1 cellular context compared by ENCODE assay signal in the genomic region with DNA sequence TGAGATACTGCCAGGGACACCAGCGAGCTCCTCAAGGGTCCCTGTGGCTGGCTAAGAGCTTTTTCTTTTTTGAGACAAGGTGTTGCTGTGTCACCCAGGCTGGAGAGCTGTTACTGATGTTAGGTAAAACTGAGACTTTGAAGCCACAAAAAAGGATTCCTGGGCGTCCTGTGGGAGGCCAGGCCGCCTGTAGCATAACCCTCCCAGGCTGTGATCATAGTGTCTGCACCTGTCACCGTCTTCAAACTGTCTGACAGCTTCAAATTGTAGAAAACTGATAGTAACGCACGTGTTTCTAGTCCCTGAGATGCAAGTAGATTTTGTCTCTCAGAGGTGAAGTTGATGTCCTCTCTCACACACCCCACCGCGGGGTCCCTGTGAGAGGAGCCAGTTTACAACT.
TF ChIP-seq lines count a peak whose summit lies in the region.

No MANE protein-coding gene starts in this region.

TF ChIP-seq in HEK293, 187 proteins besides CTCF, POLR2A, EP300 and RAD21 (continued from another document):
- TF ChIP-seq, protein P1, sequence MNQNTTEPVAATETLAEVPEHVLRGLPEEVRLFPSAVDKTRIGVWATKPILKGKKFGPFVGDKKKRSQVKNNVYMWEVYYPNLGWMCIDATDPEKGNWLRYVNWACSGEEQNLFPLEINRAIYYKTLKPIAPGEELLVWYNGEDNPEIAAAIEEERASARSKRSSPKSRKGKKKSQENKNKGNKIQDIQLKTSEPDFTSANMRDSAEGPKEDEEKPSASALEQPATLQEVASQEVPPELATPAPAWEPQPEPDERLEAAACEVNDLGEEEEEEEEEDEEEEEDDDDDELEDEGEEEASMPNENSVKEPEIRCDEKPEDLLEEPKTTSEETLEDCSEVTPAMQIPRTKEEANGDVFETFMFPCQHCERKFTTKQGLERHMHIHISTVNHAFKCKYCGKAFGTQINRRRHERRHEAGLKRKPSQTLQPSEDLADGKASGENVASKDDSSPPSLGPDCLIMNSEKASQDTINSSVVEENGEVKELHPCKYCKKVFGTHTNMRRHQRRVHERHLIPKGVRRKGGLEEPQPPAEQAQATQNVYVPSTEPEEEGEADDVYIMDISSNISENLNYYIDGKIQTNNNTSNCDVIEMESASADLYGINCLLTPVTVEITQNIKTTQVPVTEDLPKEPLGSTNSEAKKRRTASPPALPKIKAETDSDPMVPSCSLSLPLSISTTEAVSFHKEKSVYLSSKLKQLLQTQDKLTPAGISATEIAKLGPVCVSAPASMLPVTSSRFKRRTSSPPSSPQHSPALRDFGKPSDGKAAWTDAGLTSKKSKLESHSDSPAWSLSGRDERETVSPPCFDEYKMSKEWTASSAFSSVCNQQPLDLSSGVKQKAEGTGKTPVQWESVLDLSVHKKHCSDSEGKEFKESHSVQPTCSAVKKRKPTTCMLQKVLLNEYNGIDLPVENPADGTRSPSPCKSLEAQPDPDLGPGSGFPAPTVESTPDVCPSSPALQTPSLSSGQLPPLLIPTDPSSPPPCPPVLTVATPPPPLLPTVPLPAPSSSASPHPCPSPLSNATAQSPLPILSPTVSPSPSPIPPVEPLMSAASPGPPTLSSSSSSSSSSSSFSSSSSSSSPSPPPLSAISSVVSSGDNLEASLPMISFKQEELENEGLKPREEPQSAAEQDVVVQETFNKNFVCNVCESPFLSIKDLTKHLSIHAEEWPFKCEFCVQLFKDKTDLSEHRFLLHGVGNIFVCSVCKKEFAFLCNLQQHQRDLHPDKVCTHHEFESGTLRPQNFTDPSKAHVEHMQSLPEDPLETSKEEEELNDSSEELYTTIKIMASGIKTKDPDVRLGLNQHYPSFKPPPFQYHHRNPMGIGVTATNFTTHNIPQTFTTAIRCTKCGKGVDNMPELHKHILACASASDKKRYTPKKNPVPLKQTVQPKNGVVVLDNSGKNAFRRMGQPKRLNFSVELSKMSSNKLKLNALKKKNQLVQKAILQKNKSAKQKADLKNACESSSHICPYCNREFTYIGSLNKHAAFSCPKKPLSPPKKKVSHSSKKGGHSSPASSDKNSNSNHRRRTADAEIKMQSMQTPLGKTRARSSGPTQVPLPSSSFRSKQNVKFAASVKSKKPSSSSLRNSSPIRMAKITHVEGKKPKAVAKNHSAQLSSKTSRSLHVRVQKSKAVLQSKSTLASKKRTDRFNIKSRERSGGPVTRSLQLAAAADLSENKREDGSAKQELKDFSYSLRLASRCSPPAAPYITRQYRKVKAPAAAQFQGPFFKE (tag by site-specific recombination; IDR thresholded peaks at IDR 0.05; ENCODE audit: borderline replicate concordance): no peak
- TF ChIP-seq ZNF155 (tag by site-specific recombination; IDR thresholded peaks at IDR 0.05): no peak
- no peak for TF ChIP-seq FEZF1 (tag by site-specific recombination; IDR thresholded peaks at IDR 0.05)
- 0 out of 2 replicates have a peak, but pooled peaks have one; percentile 4 for TF ChIP-seq SCRT2 (tag by site-specific recombination; IDR thresholded peaks at IDR 0.05)
